Comparison of ENCODE assay signal across 11 cellular contexts in genomic region chr1:154478639-154479038, GRCh38. TPM values are rescaled to one million over a fixed set of nuclear protein-coding genes. Genes with fewer than 3 reads are reported as not detected.
DNase-seq lines count a peak whose midpoint lies in the region; ATAC-seq, FAIRE-seq and TF ChIP-seq lines count a peak whose summit lies in the region.
"Had no signal": no experiment of that assay in that cellular context is flagged by ENCODE, and none has a peak within 500 bp of the region (broad histone marks: within the 10 kb centered on the region; RNA-seq: fewer than 3 reads in every experiment).

No MANE protein-coding gene starts in this region.

- FAIRE-seq in D721Med (lab: Jason Lieb, UNC), result no peak
- FAIRE-seq: urothelium cell line had no signal

- H3K4me3 ChIP-seq in kidney epithelial cell (ENCODE audit: low read depth, low read length), result no peak overlapping the region

- no peak for TF ChIP-seq EP300 in Ishikawa (IDR thresholded peaks at IDR 0.05; ENCODE audit: borderline replicate concordance)

- no peak for DNase-seq in D721Med (ENCODE audit: insufficient read length, low spot score)
- peak; percentile 33 for DNase-seq in UCSD-AML1 (lab: John Stamatoyannopoulos, UW; ENCODE audit: unreplicated experiment)
- no peak for DNase-seq in kidney epithelial cell (ENCODE audit: low read depth)
- DNase-seq in T-helper 9 cell, result no peak
- no peak for DNase-seq in occipital lobe (lab: John Stamatoyannopoulos, UW)
- DNase-seq in RWPE1 (ENCODE audit: low spot score), result no peak
- DNase-seq: immature natural killer cell had no signal

- TF ChIP-seq RAD21 in Ishikawa (IDR thresholded peaks at IDR 0.05; ENCODE audit: low read depth), result peak; percentile 44; the same call in 1 of the 2 replicates

- CTCF ChIA-PET in RWPE1 (lab: Yijun Ruan, JAX), result interaction anchor here (0.6 to 1.9 kb wide), 7 partner anchors 68 to 358 kb away, joined by 3 to 16 read pairs (median 4); no protein-coding TSS in a partner anchor

- TF ChIP-seq CTCF in D721Med (IDR thresholded peaks at IDR 0.05; ENCODE audit: insufficient read depth, missing control alignments), result peak; percentile 2
- TF ChIP-seq CTCF in kidney epithelial cell (IDR thresholded peaks at IDR 0.05; ENCODE audit: insufficient read depth, low read length, poor library complexity, severe bottlenecking), result peak; percentile 19
- no peak for TF ChIP-seq CTCF in RWPE1 (conservative IDR thresholded peaks at IDR 0.05; ENCODE audit: low read depth)

- no peaks in the 10 kb centered on the region for H3K36me3 ChIP-seq in kidney epithelial cell (ENCODE audit: control insufficient read depth, insufficient read depth, low read length)

- POLR2A ChIA-PET in RWPE1 (lab: Yijun Ruan, JAX; ENCODE audit: low non-redundant PET), result no interaction called here

- no peaks in the 10 kb centered on the region for H3K27me3 ChIP-seq in kidney epithelial cell (ENCODE audit: control insufficient read depth, insufficient read depth, low read length)

- no peak overlapping the region for H3K27ac ChIP-seq in RWPE1

- no peak for ATAC-seq in HG03025 (IDR thresholded peaks at IDR 0.05; ENCODE audit: low FRiP score, unreplicated experiment)
- ATAC-seq: Panc1 had no signal

TF ChIP-seq in Ishikawa, 13 proteins besides CTCF, POLR2A, EP300 and RAD21:
- TF ChIP-seq FOXM1 (IDR thresholded peaks at IDR 0.05; ENCODE audit: borderline replicate concordance, low read depth) (no peak), TEAD4 (IDR thresholded peaks at IDR 0.05) (no peak), TAF1 (IDR thresholded peaks at IDR 0.05; ENCODE audit: low read depth) (no peak), CREB1 (IDR thresholded peaks at IDR 0.05; ENCODE audit: low read depth) (no peak), NFIC (IDR thresholded peaks at IDR 0.05) (no peak)

RNA-seq across cellular contexts. Expression of gene TDRD10, which starts 23.4 kb away (rescaled TPM):
- total RNA-seq in kidney epithelial cell (not detected in 2 replicates), occipital lobe (0.16 TPM)

RNA-seq across cellular contexts. Expression of gene SHE, which starts 23.6 kb away (rescaled TPM):
- total RNA-seq in kidney epithelial cell, result under 0.01 TPM in 1 of 2 replicates, not detected in the other
- 2.0 TPM for total RNA-seq in occipital lobe
